ENCODE assay signal across 28 cellular contexts in genomic region chr10:19158870-19159269, GRCh38.
"Had no signal": no experiment of that assay in that cellular context is flagged by ENCODE, and none has a peak within 500 bp of the region (broad histone marks: within the 10 kb centered on the region; RNA-seq: fewer than 3 reads in every experiment).

No MANE protein-coding gene starts in this region.

- H3K9me3 ChIP-seq: colonic mucosa, esophagus muscularis mucosa, esophagus squamous epithelium, gastrocnemius medialis, gastroesophageal sphincter, heart left ventricle, heart right ventricle had no signal

- H3K27me3 ChIP-seq: colonic mucosa, esophagus muscularis mucosa, esophagus squamous epithelium, foreskin keratinocyte, gastrocnemius medialis, gastroesophageal sphincter had no signal

- ATAC-seq: effector memory CD8-positive, alpha-beta T cell; esophagus mucosa; foreskin keratinocyte; gastrocnemius medialis; gastroesophageal sphincter; heart left ventricle; heart right ventricle had no signal

- H3K36me3 ChIP-seq: colonic mucosa, esophagus muscularis mucosa, esophagus squamous epithelium, gastrocnemius medialis, gastroesophageal sphincter, heart left ventricle, heart right ventricle had no signal

- FAIRE-seq: colon, endometrium, endothelial cell of umbilical vein, frontal cortex had no signal

- H3K27ac ChIP-seq: colonic mucosa, coronary artery, dorsolateral prefrontal cortex, epithelial cell of prostate, esophagus muscularis mucosa, esophagus squamous epithelium, foreskin keratinocyte, gastrocnemius medialis, gastroesophageal sphincter, heart left ventricle, heart right ventricle had no signal

- H3K4me1 ChIP-seq: colonic mucosa, esophagus muscularis mucosa, esophagus squamous epithelium, foreskin keratinocyte, gastrocnemius medialis, gastroesophageal sphincter, heart left ventricle, heart right ventricle had no signal

- DNase-seq: colonic mucosa; cortex of kidney; dermis blood vessel endothelial cell; dorsolateral prefrontal cortex; effector CD4-positive, alpha-beta T cell; effector CD8-positive, alpha-beta T cell; effector memory CD4-positive, alpha-beta T cell; effector memory CD8-positive, alpha-beta T cell; endodermal cell; erythroblast; esophagus squamous epithelium; foreskin fibroblast; foreskin keratinocyte; foreskin melanocyte; gastrocnemius medialis; glutamatergic neuron; head of caudate nucleus; heart left ventricle; heart right ventricle had no signal

- H3K4me3 ChIP-seq: colonic mucosa, coronary artery, dorsolateral prefrontal cortex, esophagus muscularis mucosa, esophagus squamous epithelium, gastrocnemius medialis, gastroesophageal sphincter, heart left ventricle, heart right ventricle had no signal
